Comparison of ENCODE assay signal across 2 cellular contexts in genomic region chr10:63922714-63923317, GRCh38.
TF ChIP-seq lines count a peak whose summit lies in the region.

No MANE protein-coding gene starts in this region.

TF ChIP-seq in GM23338, 12 proteins besides CTCF, POLR2A, EP300 and RAD21 (continued from another document):
- TF ChIP-seq ZNF462 (CRISPR knock-in tag; IDR thresholded peaks at IDR 0.05) (no peak), ZNF331 (CRISPR knock-in tag; IDR thresholded peaks at IDR 0.05; ENCODE audit: low read depth) (no peak), STAT1 (IDR thresholded peaks at IDR 0.05; ENCODE audit: unreplicated experiment) (no peak), NANOG (IDR thresholded peaks at IDR 0.05; ENCODE audit: borderline replicate concordance) (no peak), POLR2AphosphoS5 (IDR thresholded peaks at IDR 0.05; ENCODE audit: low read depth) (no peak), REST (IDR thresholded peaks at IDR 0.05; ENCODE audit: unreplicated experiment) (no peak), EZH2phosphoT487 (IDR thresholded peaks at IDR 0.05; ENCODE audit: unreplicated experiment) (no peak), ETS1 (IDR thresholded peaks at IDR 0.05) (no peak), CREB1 (CRISPR knock-in tag; IDR thresholded peaks at IDR 0.05; ENCODE audit: low read depth) (no peak), ZNF114 (CRISPR knock-in tag; IDR thresholded peaks at IDR 0.05) (no peak), JUNB (IDR thresholded peaks at IDR 0.05; ENCODE audit: unreplicated experiment) (no peak)

TF ChIP-seq in WTC11, 78 proteins besides CTCF, POLR2A, EP300 and RAD21 (continued from another document):
- TF ChIP-seq ZNF281 (CRISPR knock-in tag; IDR thresholded peaks at IDR 0.05) (no peak), NR2C2 (CRISPR knock-in tag; IDR thresholded peaks at IDR 0.05) (no peak), AR (CRISPR knock-in tag; IDR thresholded peaks at IDR 0.05) (no peak), USF2 (CRISPR knock-in tag; IDR thresholded peaks at IDR 0.05) (no peak), JAZF1 (CRISPR knock-in tag; IDR thresholded peaks at IDR 0.05) (no peak), MAX (CRISPR knock-in tag; IDR thresholded peaks at IDR 0.05) (no peak)
